Comparison of ENCODE assay signal across 13 cellular contexts in genomic region chr1:150257624-150258274, GRCh38. TPM values are rescaled to one million over a fixed set of nuclear protein-coding genes. Genes with fewer than 3 reads are reported as not detected.
DNase-seq lines count a peak whose midpoint lies in the region; ATAC-seq and TF ChIP-seq lines count a peak whose summit lies in the region.
"Had no signal": no experiment of that assay in that cellular context is flagged by ENCODE, and none has a peak within 500 bp of the region (broad histone marks: within the 10 kb centered on the region; RNA-seq: fewer than 3 reads in every experiment).

CA14 (plus strand) TSS chr1:150257774; CDS start chr1:150258129, 355 bp downstream.

- H3K4me2 ChIP-seq in osteoblast (ENCODE audit: insufficient read depth, low read length) = peak within 1 kb of the TSS; percentile 79

- peaks cover 47% of the 10 kb centered on the region for H3K27me3 Mint-ChIP-seq in T-helper 17 cell

- H3K4me3 ChIP-seq in heart right ventricle (peak within 1 kb of the TSS in 5 of 10 donors; percentile 4 to 41 (median 16)), osteoblast (ENCODE audit: insufficient read depth, low read length) (peak within 1 kb of the TSS; percentile 40), left lung (no peak within 1 kb of the TSS)

- H3K27me3 ChIP-seq in heart right ventricle = peaks cover 0 to 32% (median 0%) of the 10 kb centered on the region in 7 donors
- H3K27me3 ChIP-seq in osteoblast (ENCODE audit: insufficient read depth, low read length) = peaks cover 30% of the 10 kb centered on the region
- H3K27me3 ChIP-seq in left lung = peaks cover 0 to 35% of the 10 kb centered on the region in 2 donors

- no peak for ATAC-seq in T-helper 17 cell
- peak; percentile 10 to 67 (median 40) for ATAC-seq in heart right ventricle
- ATAC-seq in esophagus mucosa = no peak
- no peak for ATAC-seq in left lung

- peaks cover 2% of the 10 kb centered on the region for H3K36me3 Mint-ChIP-seq in T-helper 17 cell (ENCODE audit: low read depth)

- H3K27ac ChIP-seq in heart right ventricle (peak within 1 kb of the TSS in 2 of 10 donors; percentile 34 to 59), osteoblast (ENCODE audit: low read depth, low read length) (no peak within 1 kb of the TSS), left lung (no peak within 1 kb of the TSS)

- no peaks in the 10 kb centered on the region for H3K79me2 ChIP-seq in osteoblast (ENCODE audit: insufficient read depth, low read length)

- intact Hi-C loops in heart right ventricle (cut with DNase I) (loop anchor here in 4 of 10 donors (1.0 to 10.0 kb wide), 5 partner anchors 23 to 437 kb away; partner anchors contain the start of genes GOLPH3L (in 1 of the 4) and PRPF3 (in 1 of the 4)), left lung (cut with DNase I) (no loop called here)

- peak within 1 kb of the TSS; percentile 77 for H2AFZ ChIP-seq in osteoblast (ENCODE audit: low read length)

- H3K9me3 ChIP-seq in T-helper 17 cell (ENCODE audit: control insufficient read depth, low read length, poor library complexity, severe bottlenecking) (no peaks in the 10 kb centered on the region), heart right ventricle (no peaks in the 10 kb centered on the region), osteoblast (ENCODE audit: low read depth, low read length) (no peaks in the 10 kb centered on the region), left lung (no peaks in the 10 kb centered on the region)

- DNase-seq in DMS79 (lab: John Stamatoyannopoulos, UW) = peak; percentile 57
- no peak for DNase-seq in T-helper 17 cell
- peak in 1 of 2 donors; percentile 29 for DNase-seq in heart right ventricle
- peak; percentile 69 for DNase-seq in osteoblast (ENCODE audit: insufficient read length, low spot score, missing footprints)
- no peak for DNase-seq in dermis blood vessel endothelial cell
- DNase-seq in NCI-H2081 treated with DMSO at 0.1 percent for 48 hours (lab: John Stamatoyannopoulos, UW) = no peak
- DNase-seq in left lung = no peak
- DNase-seq: activated CD4-positive, alpha-beta T cell treated with anti-CD3 and anti-CD28 coated beads for 4 hours; NCI-H226; stimulated activated CD8-positive, alpha-beta memory T cell treated with anti-CD3 and anti-CD28 coated beads, Interleukin-4, amount 100 ng/mL, for 48 hours had no signal

- no peaks in the 10 kb centered on the region for H4K20me1 ChIP-seq in osteoblast (ENCODE audit: insufficient read depth, low read length)

- WGBS in heart right ventricle, 2 donors = 28 to 37% methylated on average over 11 of the region's 11 CpGs

- no peaks in the 10 kb centered on the region for H3K36me3 ChIP-seq in heart right ventricle
- H3K36me3 ChIP-seq in osteoblast (ENCODE audit: insufficient read depth, low read length) = no peaks in the 10 kb centered on the region
- no peaks in the 10 kb centered on the region for H3K36me3 ChIP-seq in left lung

- H3K4me3 Mint-ChIP-seq in T-helper 17 cell = peak within 1 kb of the TSS; percentile 19

- TF ChIP-seq CTCF in heart right ventricle (IDR thresholded peaks at IDR 0.05) (no peak), osteoblast (IDR thresholded peaks at IDR 0.05; ENCODE audit: extremely low read depth, low read depth, low read length) (no peak), left lung (IDR thresholded peaks at IDR 0.05) (no peak)

- no peak within 1 kb of the TSS for H3K27ac Mint-ChIP-seq in T-helper 17 cell

- peaks cover 5 to 48% (median 22%) of the 10 kb centered on the region in 9 donors for H3K4me1 ChIP-seq in heart right ventricle
- peaks cover 17% of the 10 kb centered on the region for H3K4me1 ChIP-seq in osteoblast (ENCODE audit: insufficient read depth, low read length)
- H3K4me1 ChIP-seq in left lung = peaks cover 0 to 24% of the 10 kb centered on the region in 2 donors

- H3K4me1 Mint-ChIP-seq in T-helper 17 cell = peaks cover 15% of the 10 kb centered on the region

RNA-seq across cellular contexts. Expression of gene CA14, which starts in this region (rescaled TPM):
- not detected for total RNA-seq in T-helper 17 cell
- 10 to 100 TPM in 3 of 10 donors, 1 to 10 TPM in 5, under 1 TPM in 2; 0.48 to 18.5 (median 2.9) TPM for total RNA-seq in heart right ventricle
- 10 to 100 TPM in 1 of 2 donors, 1 to 10 TPM in 1; 3.3 to 11.6 TPM for polyA plus RNA-seq in heart right ventricle
- not detected in 2 replicates for total RNA-seq in osteoblast
- total RNA-seq in dermis blood vessel endothelial cell = not detected in 2 replicates
- 0.28 TPM for total RNA-seq in esophagus mucosa
- total RNA-seq in left lung = under 1 TPM; 0.18 to 0.44 TPM
- total RNA-seq: dermis microvascular lymphatic vessel endothelial cell, myocyte had no signal

Comparison
In these comparisons a context has a peak if more than half of its experiments do, and no peak if none do; other contexts are left out.
1. Peak in DNase-seq, H3K4me3 ChIP-seq and H3K4me2 ChIP-seq in osteoblast; RNA of the gene not detected or under 1 TPM.
2. ATAC-seq: peak in heart right ventricle (8 of 8); none in T-helper 17 cell (single experiment), esophagus mucosa (single experiment) and left lung (single experiment).